ENCODE assay signal across 33 cellular contexts in genomic region chr6:16079354-16079753, GRCh38.
"Had no signal": no experiment of that assay in that cellular context is flagged by ENCODE, and none has a peak within 500 bp of the region (broad histone marks: within the 10 kb centered on the region; RNA-seq: fewer than 3 reads in every experiment).

No MANE protein-coding gene starts in this region.

- H3K4me1 ChIP-seq: ascending aorta had no signal

- ATAC-seq: activated CD4-positive, alpha-beta T cell treated with anti-CD3 and anti-CD28 coated beads for 36 hours; activated CD4-positive, CD25-positive, alpha-beta regulatory T cell treated with anti-CD3 and anti-CD28 coated beads, Interleukin-2, amount 50 U/mL, for 24 hours; activated CD8-positive, alpha-beta memory T cell treated with anti-CD3 and anti-CD28 coated beads, Interleukin-2, amount 10 ng/mL, durations not matched to agents 7 days and 5 days; activated CD8-positive, alpha-beta T cell treated with anti-CD3 and anti-CD28 coated beads, Interleukin-2, amount 10 ng/mL, durations not matched to agents 7 days and 5 days; activated naive CD4-positive, alpha-beta T cell treated with anti-CD3 and anti-CD28 coated beads, Interleukin-2, amount 50 U/mL, for 72 hours; WTC11 had no signal

- DNase-seq: activated CD4-positive, alpha-beta memory T cell treated with anti-CD3 and anti-CD28 coated beads, Interleukin-2, amount 10 ng/mL, durations not matched to agents 7 days and 5 days; activated CD4-positive, alpha-beta T cell treated with anti-CD3 and anti-CD28 coated beads for 1 hour; activated CD4-positive, alpha-beta T cell treated with anti-CD3 and anti-CD28 coated beads for 36 hours; activated CD4-positive, alpha-beta T cell treated with anti-CD3 and anti-CD28 coated beads for 48 hours; activated CD4-positive, alpha-beta T cell treated with anti-CD3 and anti-CD28 coated beads, Interleukin-2, amount 10 ng/mL, durations not matched to agents 7 days and 5 days; activated CD4-positive, alpha-beta T cell treated with anti-CD3 and anti-CD28 coated beads, Interleukin-2, amount 50 U/mL, for 48 hours; activated CD4-positive, CD25-positive, alpha-beta regulatory T cell; activated CD8-positive, alpha-beta memory T cell treated with anti-CD3 and anti-CD28 coated beads for 24 hours; activated CD8-positive, alpha-beta memory T cell treated with anti-CD3 and anti-CD28 coated beads, Interleukin-2, amount 10 ng/mL, durations not matched to agents 7 days and 5 days; activated CD8-positive, alpha-beta memory T cell treated with anti-CD3 and anti-CD28 coated beads, Interleukin-2, amount 50 U/mL, for 48 hours; activated CD8-positive, alpha-beta T cell treated with anti-CD3 and anti-CD28 coated beads, Interleukin-2, amount 10 ng/mL, durations not matched to agents 7 days and 5 days; activated effector memory CD4-positive, alpha-beta T cell treated with Interleukin-2 at 50 U/mL for 16 hours; activated gamma-delta T cell treated with Interleukin-2 at 50 U/mL for 16 hours; activated naive CD4-positive, alpha-beta T cell; activated naive CD4-positive, alpha-beta T cell treated with anti-CD3 and anti-CD28 coated beads for 36 hours; activated naive CD4-positive, alpha-beta T cell treated with anti-CD3 and anti-CD28 coated beads, Interleukin-2, amount 50 U/mL, for 16 hours; activated naive CD8-positive, alpha-beta T cell treated with anti-CD3 and anti-CD28 coated beads for 36 hours; activated T-cell treated with anti-CD3 and anti-CD28 coated beads, Interleukin-2, amount 50 U/mL, for 24 hours; activated T-cell treated with anti-CD3 and anti-CD28 coated beads, Interleukin-2, amount 50 U/mL, for 48 hours; amygdala; anterior cingulate cortex; caudate nucleus; cerebellar nuclear complex; T-helper 1 cell; T-helper 2 cell; T-helper 9 cell; WERI-Rb-1 had no signal

- FAIRE-seq: bronchial epithelial cell had no signal

- H3K27ac ChIP-seq: ascending aorta, cardiac muscle cell, WERI-Rb-1 had no signal

- H3K9me3 ChIP-seq: ascending aorta had no signal

- H3K4me3 ChIP-seq: ascending aorta, cardiac muscle cell had no signal

- H3K27me3 ChIP-seq: ascending aorta, cardiac muscle cell had no signal

- H3K36me3 ChIP-seq: ascending aorta, cardiac muscle cell, WERI-Rb-1 had no signal
